In the genomic region with DNA sequence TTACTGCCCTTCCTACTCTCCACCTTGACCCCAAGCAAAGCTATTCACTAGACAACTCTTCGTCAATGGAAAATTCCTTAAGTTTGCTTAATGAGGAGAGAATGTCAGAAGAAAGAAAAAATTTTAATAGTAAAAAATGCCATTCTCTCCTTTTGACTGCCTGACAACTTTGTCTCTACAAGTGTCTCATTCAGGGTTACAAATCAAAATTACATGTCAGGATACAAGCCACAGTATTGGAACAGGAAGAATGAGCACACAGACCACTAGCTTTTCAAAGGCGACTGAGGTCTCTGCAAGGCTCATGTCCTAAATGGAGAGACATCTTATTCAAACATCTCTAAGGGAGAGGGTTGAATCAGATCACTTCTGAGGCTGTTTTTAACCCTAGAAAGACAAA, we compare ENCODE assay signal across 17 cellular contexts. TPM values are rescaled to one million over a fixed set of nuclear protein-coding genes. Genes with fewer than 3 reads are reported as not detected.
DNase-seq lines count a peak whose midpoint lies in the region; ATAC-seq and TF ChIP-seq lines count a peak whose summit lies in the region.
"Had no signal": no experiment of that assay in that cellular context is flagged by ENCODE, and none has a peak within 500 bp of the region (broad histone marks: within the 10 kb centered on the region; RNA-seq: fewer than 3 reads in every experiment).

No MANE protein-coding gene starts in this region.

- TF ChIP-seq EP300 in SK-N-SH (IDR thresholded peaks at IDR 0.05; ENCODE audit: borderline replicate concordance in 1 of 2, low read depth in 1 of 2, low read length in 1 of 2) = peak in 1 of 2 experiments; percentile 20; a peak in 1 of 4 replicates
- no peak for TF ChIP-seq EP300 in stomach (IDR thresholded peaks at IDR 0.05)

- intact Hi-C loops in dorsolateral prefrontal cortex (cut with DNase I) = no loop called here
- intact Hi-C loops in stomach (cut with DNase I; ENCODE audit: low total_unique reads) = no loop called here
- intact Hi-C loops in body of pancreas (cut with DNase I) = no loop called here

- DNase-seq in SK-N-SH = no peak
- DNase-seq in dorsolateral prefrontal cortex = no peak
- DNase-seq in stomach = no peak
- DNase-seq in Peyer's patch = no peak
- no peak for DNase-seq in body of pancreas
- DNase-seq in SK-N-DZ (ENCODE audit: low spot score) = no peak
- DNase-seq in NCI-H446 treated with DMSO at 0.1 percent for 48 hours (lab: John Stamatoyannopoulos, UW) = no peak
- DNase-seq: CD4-positive, alpha-beta T cell; NCI-H1694 treated with DMSO at 0.1 percent for 48 hours; NCI-H2107; NCI-H510A treated with DMSO at 0.1 percent for 48 hours; PC-3; SIG-M5 had no signal

- no peaks in the 10 kb centered on the region for H3K27me3 ChIP-seq in SK-N-SH (ENCODE audit: insufficient read depth)
- H3K27me3 ChIP-seq in dorsolateral prefrontal cortex = peaks cover 0 to 45% (median 19%) of the 10 kb centered on the region in 45 donors
- peaks cover 12% of the 10 kb centered on the region for H3K27me3 ChIP-seq in muscle layer of duodenum (ENCODE audit: low read depth, low read length)
- peaks cover 0 to 43% (median 16%) of the 10 kb centered on the region in 3 donors for H3K27me3 ChIP-seq in stomach
- H3K27me3 ChIP-seq in Peyer's patch = peaks cover 0 to 14% of the 10 kb centered on the region in 2 donors
- H3K27me3 ChIP-seq in body of pancreas = no peaks in the 10 kb centered on the region

- peaks cover 38% of the 10 kb centered on the region for H3K79me2 ChIP-seq in SK-N-SH (ENCODE audit: insufficient read depth)

- 36% methylated on average over 2 of the region's 2 CpGs for WGBS in SK-N-SH (ENCODE audit: low lambda C conversion rate)
- 76 to 91% (median 90%) methylated on average over 2 of the region's 2 CpGs for WGBS in stomach, 5 donors
- WGBS in body of pancreas, 2 donors = 82 to 84% methylated on average over 2 of the region's 2 CpGs

- H3K36me3 ChIP-seq in SK-N-SH (replicated peaks in 1 of 2; ENCODE audit: control insufficient read depth in 1 of 2, insufficient read depth in 2 of 2, low read length in 1 of 2) (peaks cover 0 to 6% of the 10 kb centered on the region in 2 experiments), muscle layer of duodenum (ENCODE audit: control insufficient read depth in 1 of 2, insufficient read depth in 2 of 2, low read length in 2 of 2) (no peaks in the 10 kb centered on the region), stomach (no peaks in the 10 kb centered on the region), Peyer's patch (no peaks in the 10 kb centered on the region), body of pancreas (replicated peaks in 1 of 2; ENCODE audit: insufficient read depth in 1 of 2, low read depth in 2 of 2) (no peaks in the 10 kb centered on the region)

- no peaks in the 10 kb centered on the region for H3K9me2 ChIP-seq in SK-N-SH

- H3K4me2 ChIP-seq in SK-N-SH = peak overlapping the region; percentile 89; the same call in 1 of the 2 replicates
- H3K4me2 ChIP-seq: A549 had no signal

- no peak overlapping the region for H3K9ac ChIP-seq in SK-N-SH

- no peak overlapping the region for H2AFZ ChIP-seq in SK-N-SH (ENCODE audit: low read depth)

- TF ChIP-seq POLR2A in stomach (IDR thresholded peaks at IDR 0.05) (no peak), Peyer's patch (IDR thresholded peaks at IDR 0.05) (no peak), body of pancreas (IDR thresholded peaks at IDR 0.05) (no peak)

- H4K20me1 ChIP-seq in SK-N-SH (ENCODE audit: insufficient read depth) = no peaks in the 10 kb centered on the region

- H3K4me1 ChIP-seq in SK-N-SH (ENCODE audit: control insufficient read depth in 1 of 2, insufficient read depth in 2 of 2, low read depth in 1 of 2, low read length in 1 of 2) (peaks cover 14 to 38% of the 10 kb centered on the region in 2 experiments; a peak in 2 of 4 replicates), muscle layer of duodenum (ENCODE audit: control insufficient read depth in 1 of 2, insufficient read depth in 2 of 2, low read length in 2 of 2) (peaks cover 0 to 10% of the 10 kb centered on the region in 2 donors), stomach (peaks cover 7 to 34% (median 15%) of the 10 kb centered on the region in 4 donors), Peyer's patch (no peaks in the 10 kb centered on the region), body of pancreas (peaks cover 12% of the 10 kb centered on the region)
- H3K4me1 ChIP-seq: A549 had no signal

- no peak for TF ChIP-seq RAD21 in SK-N-SH (IDR thresholded peaks at IDR 0.05; ENCODE audit: low read length)

- H3K4me3 ChIP-seq in SK-N-SH (ENCODE audit: low read depth in 2 of 2, low read length in 1 of 2) (no peak overlapping the region), dorsolateral prefrontal cortex (no peak overlapping the region), muscle layer of duodenum (ENCODE audit: low read depth in 1 of 2, low read length in 2 of 2) (no peak overlapping the region), stomach (no peak overlapping the region), Peyer's patch (no peak overlapping the region), body of pancreas (no peak overlapping the region)
- H3K4me3 ChIP-seq: A549, GM12878 had no signal

- H3K9me3 ChIP-seq in SK-N-SH = no peaks in the 10 kb centered on the region
- no peaks in the 10 kb centered on the region for H3K9me3 ChIP-seq in muscle layer of duodenum (ENCODE audit: control insufficient read depth in 1 of 2, low read length in 2 of 2)
- no peaks in the 10 kb centered on the region for H3K9me3 ChIP-seq in stomach
- no peaks in the 10 kb centered on the region for H3K9me3 ChIP-seq in Peyer's patch
- H3K9me3 ChIP-seq in body of pancreas = no peaks in the 10 kb centered on the region
- H3K9me3 ChIP-seq: A549 had no signal

- POLR2A ChIA-PET in SK-N-SH (lab: Yijun Ruan, JAX) = interaction anchor here (1.1 to 1.4 kb wide), 4 partner anchors 9 to 768 kb away, joined by 3 to 4 read pairs (median 3); no protein-coding TSS in a partner anchor

- H3K27ac ChIP-seq in SK-N-SH (ENCODE audit: low read depth in 2 of 2, low read length in 1 of 2) (peak overlapping the region; percentile 99), dorsolateral prefrontal cortex (peak overlapping the region in 39 of 59 donors; percentile 2 to 98 (median 68)), muscle layer of duodenum (ENCODE audit: low read length) (peak overlapping the region; percentile 93), stomach (peak overlapping the region in 4 of 5 donors; percentile 24 to 95 (median 64)), Peyer's patch (peak overlapping the region in 1 of 4 donors; percentile 93), body of pancreas (no peak overlapping the region)
- H3K27ac ChIP-seq: A549, RWPE1 had no signal

- no peak for ATAC-seq in body of pancreas
- ATAC-seq: A549, GM12878, PC-3 had no signal

- H3F3A ChIP-seq in SK-N-SH (replicated peaks; ENCODE audit: insufficient read depth) = peaks cover 14% of the 10 kb centered on the region

- CTCF ChIA-PET in SK-N-SH (lab: Yijun Ruan, JAX) = interaction anchor here (1.3 to 3.0 kb wide), 5 partner anchors 10 to 768 kb away, joined by 3 to 20 read pairs (median 5); no protein-coding TSS in a partner anchor

- TF ChIP-seq CTCF in SK-N-SH (IDR thresholded peaks at IDR 0.05) (no peak), dorsolateral prefrontal cortex (IDR thresholded peaks at IDR 0.05 in 54 of 56, conservative IDR thresholded peaks at IDR 0.05 in 2 of 56; ENCODE audit: low read depth in 1 of 56, partially characterized antibody in 56 of 56) (no peak), stomach (IDR thresholded peaks at IDR 0.05) (no peak), Peyer's patch (IDR thresholded peaks at IDR 0.05) (no peak), body of pancreas (IDR thresholded peaks at IDR 0.05) (no peak)

TF ChIP-seq in SK-N-SH, 30 proteins besides CTCF, POLR2A, EP300 and RAD21 (continues in another document):
- TF ChIP-seq NRF1 (IDR thresholded peaks at IDR 0.05; ENCODE audit: low read depth, low read length) = no peak
- no peak for TF ChIP-seq ELF1 (IDR thresholded peaks at IDR 0.05)
- TF ChIP-seq, protein P1, sequence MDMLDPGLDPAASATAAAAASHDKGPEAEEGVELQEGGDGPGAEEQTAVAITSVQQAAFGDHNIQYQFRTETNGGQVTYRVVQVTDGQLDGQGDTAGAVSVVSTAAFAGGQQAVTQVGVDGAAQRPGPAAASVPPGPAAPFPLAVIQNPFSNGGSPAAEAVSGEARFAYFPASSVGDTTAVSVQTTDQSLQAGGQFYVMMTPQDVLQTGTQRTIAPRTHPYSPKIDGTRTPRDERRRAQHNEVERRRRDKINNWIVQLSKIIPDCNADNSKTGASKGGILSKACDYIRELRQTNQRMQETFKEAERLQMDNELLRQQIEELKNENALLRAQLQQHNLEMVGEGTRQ (IDR thresholded peaks at IDR 0.05; ENCODE audit: borderline replicate concordance, low read depth, low read length) = no peak
- TF ChIP-seq TAF1 (IDR thresholded peaks at IDR 0.05; ENCODE audit: borderline replicate concordance, low read depth, low read length) = no peak
- TF ChIP-seq EZH2phosphoT487 (IDR thresholded peaks at IDR 0.05; ENCODE audit: borderline replicate concordance, low read depth) = no peak
- TF ChIP-seq, protein P2, sequence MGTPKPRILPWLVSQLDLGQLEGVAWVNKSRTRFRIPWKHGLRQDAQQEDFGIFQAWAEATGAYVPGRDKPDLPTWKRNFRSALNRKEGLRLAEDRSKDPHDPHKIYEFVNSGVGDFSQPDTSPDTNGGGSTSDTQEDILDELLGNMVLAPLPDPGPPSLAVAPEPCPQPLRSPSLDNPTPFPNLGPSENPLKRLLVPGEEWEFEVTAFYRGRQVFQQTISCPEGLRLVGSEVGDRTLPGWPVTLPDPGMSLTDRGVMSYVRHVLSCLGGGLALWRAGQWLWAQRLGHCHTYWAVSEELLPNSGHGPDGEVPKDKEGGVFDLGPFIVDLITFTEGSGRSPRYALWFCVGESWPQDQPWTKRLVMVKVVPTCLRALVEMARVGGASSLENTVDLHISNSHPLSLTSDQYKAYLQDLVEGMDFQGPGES (IDR thresholded peaks at IDR 0.05; ENCODE audit: low read depth, low read length) = no peak
- no peak for TF ChIP-seq MXI1 (IDR thresholded peaks at IDR 0.05; ENCODE audit: low read depth, low read length)
- TF ChIP-seq TCF12 (IDR thresholded peaks at IDR 0.05) = peak; percentile 55; the same call in 1 of the 2 replicates
- no peak for TF ChIP-seq FOXM1 (IDR thresholded peaks at IDR 0.05; ENCODE audit: low read depth)
- peak; percentile 24; the same call in 1 of the 2 replicates for TF ChIP-seq JUND (IDR thresholded peaks at IDR 0.05)
- TF ChIP-seq RFX5 (IDR thresholded peaks at IDR 0.05; ENCODE audit: low read length) = no peak

RNA-seq across cellular contexts. Expression of gene MEIS2, which starts 12.6 kb away (rescaled TPM):
- polyA plus RNA-seq in SK-N-SH (2012; rRNA removed) (120 and 146 TPM in 2 replicates), stomach (10 to 100 TPM in 1 of 3 donors, 1 to 10 TPM in 2; 3.9 to 12.4 (median 9.2) TPM)
- 113 and 133 TPM in 2 replicates for polyA plus RNA-seq in SK-N-SH (2012; cell fraction: cytosol; rRNA removed)
- polyA plus RNA-seq in SK-N-SH (2012; cell fraction: nucleus; rRNA removed) = 253 and 311 TPM in 2 replicates
- total RNA-seq in dorsolateral prefrontal cortex (10 to 100 TPM; 23.7 to 65.2 (median 44.8) TPM), stomach (10 to 100 TPM in 4 of 5 donors, 1 to 10 TPM in 1; 9.6 to 77.7 (median 46.1) TPM), Peyer's patch (10 to 100 TPM in 3 of 4 donors, 1 to 10 TPM in 1; 7.5 to 40.4 (median 21.2) TPM), body of pancreas (10 to 100 TPM; 11.9 to 86.0 TPM)
- polyA plus RNA-seq in SK-N-DZ (2014; cell fraction: cytosol; rRNA removed) = 133 and 168 TPM in 2 replicates
- 136 and 171 TPM in 2 replicates for polyA plus RNA-seq in SK-N-DZ (2014; cell fraction: nucleus; rRNA removed)
- total RNA-seq: CD4-positive, alpha-beta T cell had no signal

Comparison
In these comparisons a context has a peak if more than half of its experiments do, and no peak if none do; other contexts are left out.
1. H3K27ac ChIP-seq: peak in SK-N-SH (2 of 2), dorsolateral prefrontal cortex (39 of 59), muscle layer of duodenum (single experiment) and stomach (4 of 5); none in body of pancreas (0 of 4).